In the genomic region with DNA sequence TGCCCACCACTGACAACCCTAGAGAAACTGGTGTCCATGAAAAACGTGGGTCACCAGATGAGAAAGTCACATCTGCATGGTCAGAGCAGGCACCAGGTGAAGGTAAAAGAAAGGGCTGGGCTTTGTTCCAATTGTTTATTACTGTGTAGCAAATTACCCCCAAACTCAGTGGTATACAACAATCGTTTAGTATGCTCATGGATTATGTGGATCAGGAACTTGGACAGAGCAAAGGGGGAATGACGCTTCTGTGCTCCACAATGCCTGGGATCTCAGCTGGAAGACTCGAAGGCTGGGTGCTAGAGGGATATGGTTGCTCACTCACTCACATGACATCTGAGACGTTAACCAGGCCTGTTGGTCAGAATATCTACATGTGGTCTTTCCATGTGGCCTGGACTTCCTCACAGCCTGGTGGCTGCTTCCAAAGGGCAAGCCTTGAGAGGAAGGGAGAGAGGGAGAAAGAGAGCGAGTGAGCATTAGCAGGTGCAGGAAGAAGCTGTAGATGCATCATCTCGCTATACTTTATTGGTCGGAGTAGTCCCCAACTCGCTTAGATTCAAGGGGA, we compare ENCODE assay signal across 23 cellular contexts. TPM values are rescaled to one million over a fixed set of nuclear protein-coding genes. Genes with fewer than 3 reads are reported as not detected.
A peak's percentile ranks its signal among the peaks of the same experiment; 100 is the strongest.
DNase-seq lines count a peak whose midpoint lies in the region; ATAC-seq and TF ChIP-seq lines count a peak whose summit lies in the region.
"Had no signal": no experiment of that assay in that cellular context is flagged by ENCODE, and none has a peak within 500 bp of the region (broad histone marks: within the 10 kb centered on the region; RNA-seq: fewer than 3 reads in every experiment).

No MANE protein-coding gene starts in this region.

- no peak overlapping the region for H3K4me2 ChIP-seq in hepatocyte

- H2AFZ ChIP-seq in hepatocyte: no peak overlapping the region

- H3K36me3 ChIP-seq in colonic mucosa (no peaks in the 10 kb centered on the region), hepatocyte (replicated peaks; ENCODE audit: insufficient read depth, low read depth) (no peaks in the 10 kb centered on the region), sigmoid colon (no peaks in the 10 kb centered on the region)
- H3K36me3 ChIP-seq: right lobe of liver, suprapubic skin, uterus had no signal

- DNase-seq in RKO (ENCODE audit: low spot score): peak; percentile 26
- DNase-seq in colonic mucosa: no peak
- peak; percentile 38 for DNase-seq in hepatocyte (ENCODE audit: low spot score)
- peak; percentile 91 for DNase-seq in sigmoid colon
- DNase-seq in lower leg skin (ENCODE audit: low spot score in 2 of 2): no peak
- DNase-seq in NOMO-1 (lab: John Stamatoyannopoulos, UW; ENCODE audit: unreplicated experiment in 2 of 2): no peak
- DNase-seq in NCI-H2029 (lab: John Stamatoyannopoulos, UW): no peak
- DNase-seq: activated effector memory CD4-positive, alpha-beta T cell treated with anti-CD3 and anti-CD28 coated beads, Interleukin-2, amount 50 U/mL, for 16 hours; activated naive CD8-positive, alpha-beta T cell treated with anti-CD3 and anti-CD28 coated beads for 36 hours; activated T-cell treated with anti-CD3 and anti-CD28 coated beads, Interleukin-2, amount 50 U/mL, for 1 hour; DMS79 treated with DMSO at 0.1 percent for 48 hours; head of caudate nucleus; Karpas-422; NCI-H1436 treated with DMSO at 0.1 percent for 48 hours; NCI-H446; NCI-H774; right lobe of liver; stimulated activated CD4-positive, alpha-beta T cell treated with anti-CD3 and anti-CD28 coated beads, Interleukin-12 subunit alpha, Interleukin-12 subunit beta, amount 100 ng/mL, for 4 hours; stimulated activated CD4-positive, alpha-beta T cell treated with anti-CD3 and anti-CD28 coated beads, Interleukin-4, amount 100 ng/mL, for 1 hour had no signal

- no peaks in the 10 kb centered on the region for H3K9me3 ChIP-seq in colonic mucosa
- H3K9me3 ChIP-seq in hepatocyte (ENCODE audit: low read depth): no peaks in the 10 kb centered on the region
- H3K9me3 ChIP-seq in sigmoid colon: no peaks in the 10 kb centered on the region
- H3K9me3 ChIP-seq: right lobe of liver, suprapubic skin, uterus had no signal

- peak; percentile 85 to 96 (median 94) for TF ChIP-seq EP300 in sigmoid colon (IDR thresholded peaks at IDR 0.05)

- 77% methylated on average over 9 of the region's 9 CpGs for WGBS in hepatocyte (ENCODE audit: low lambda C conversion rate, missing lambda C conversion rate)
- 48 to 77% methylated on average over 9 of the region's 9 CpGs for WGBS in sigmoid colon, 2 donors
- 88 to 93% methylated on average over 9 of the region's 9 CpGs for WGBS in lower leg skin, 2 donors

- H3K4me3 ChIP-seq in colonic mucosa: no peak overlapping the region
- no peak overlapping the region for H3K4me3 ChIP-seq in hepatocyte
- H3K4me3 ChIP-seq in sigmoid colon: no peak overlapping the region
- no peak overlapping the region for H3K4me3 ChIP-seq in lower leg skin (ENCODE audit: low read depth, poor library complexity, severe bottlenecking)
- H3K4me3 ChIP-seq: right lobe of liver, suprapubic skin, uterus had no signal

- H3K79me2 ChIP-seq in hepatocyte: peaks cover 94% of the 10 kb centered on the region

- intact Hi-C loops in colonic mucosa (cut with DNase I) (no loop called here), sigmoid colon (cut with DNase I) (no loop called here), lower leg skin (cut with DNase I; ENCODE audit: low total_unique reads) (no loop called here)

- H3K9ac ChIP-seq in colonic mucosa (ENCODE audit: low read depth in 2 of 2, low read length in 2 of 2): peak overlapping the region in 1 of 2 donors; percentile 23

- no peaks in the 10 kb centered on the region for H3K27me3 ChIP-seq in colonic mucosa
- no peaks in the 10 kb centered on the region for H3K27me3 ChIP-seq in hepatocyte
- H3K27me3 ChIP-seq in sigmoid colon: no peaks in the 10 kb centered on the region
- H3K27me3 ChIP-seq: right lobe of liver, suprapubic skin, uterus had no signal

- TF ChIP-seq CTCF in colonic mucosa (IDR thresholded peaks at IDR 0.05): no peak
- no peak for TF ChIP-seq CTCF in hepatocyte (IDR thresholded peaks at IDR 0.05; ENCODE audit: poor library complexity)
- no peak for TF ChIP-seq CTCF in sigmoid colon (IDR thresholded peaks at IDR 0.05)
- no peak for TF ChIP-seq CTCF in lower leg skin (IDR thresholded peaks at IDR 0.05)

- H3K27ac ChIP-seq in colonic mucosa (peak overlapping the region; percentile 18), hepatocyte (no peak overlapping the region), sigmoid colon (peak overlapping the region; percentile 41 to 99 (median 88))
- H3K27ac ChIP-seq: C4-2B, right lobe of liver, suprapubic skin, uterus had no signal

- H3K9me2 ChIP-seq in hepatocyte (replicated peaks; ENCODE audit: insufficient read depth): no peaks in the 10 kb centered on the region

- H3K4me1 ChIP-seq in colonic mucosa: peaks cover 19% of the 10 kb centered on the region
- H3K4me1 ChIP-seq in hepatocyte (ENCODE audit: insufficient read depth): no peaks in the 10 kb centered on the region
- peaks cover 0 to 78% (median 66%) of the 10 kb centered on the region in 4 donors for H3K4me1 ChIP-seq in sigmoid colon
- H3K4me1 ChIP-seq: uterus had no signal

- TF ChIP-seq POLR2A in sigmoid colon (IDR thresholded peaks at IDR 0.05) (no peak), lower leg skin (IDR thresholded peaks at IDR 0.05) (no peak)

- ATAC-seq in GM19467 (IDR thresholded peaks at IDR 0.05; ENCODE audit: unreplicated experiment): no peak
- ATAC-seq: right lobe of liver had no signal

- peaks cover 17% of the 10 kb centered on the region for H4K20me1 ChIP-seq in hepatocyte (ENCODE audit: insufficient read depth, poor library complexity, severe bottlenecking)

RNA-seq across cellular contexts. Expression of a gene that starts 44.9 kb away (rescaled TPM):
- total RNA-seq in colonic mucosa (100 to 1,000 TPM; 170 to 246 TPM), hepatocyte (67.7 and 73.8 TPM in 2 replicates), sigmoid colon (1,000 to 10,000 TPM in 3 of 4 donors, 100 to 1,000 TPM in 1; 824 to 1,773 (median 1,187) TPM), lower leg skin (10 to 100 TPM; 45.9 to 81.1 (median 63.0) TPM)
- polyA plus RNA-seq in hepatocyte (46.9 and 53.2 TPM in 2 replicates), sigmoid colon (10 to 100 TPM in 1 of 3 donors, 1 to 10 TPM in 2; 5.3 to 36.0 (median 7.2) TPM)

Comparison
In these comparisons a context has a peak if more than half of its experiments do, and no peak if none do; other contexts are left out.
1. DNase-seq: peak in RKO (single experiment), hepatocyte (single experiment) and sigmoid colon (single experiment); none in colonic mucosa (single experiment), lower leg skin (0 of 2), NOMO-1 (0 of 2) and NCI-H2029 (single experiment).